ENCODE assay signal across 16 cellular contexts in the genomic region with DNA sequence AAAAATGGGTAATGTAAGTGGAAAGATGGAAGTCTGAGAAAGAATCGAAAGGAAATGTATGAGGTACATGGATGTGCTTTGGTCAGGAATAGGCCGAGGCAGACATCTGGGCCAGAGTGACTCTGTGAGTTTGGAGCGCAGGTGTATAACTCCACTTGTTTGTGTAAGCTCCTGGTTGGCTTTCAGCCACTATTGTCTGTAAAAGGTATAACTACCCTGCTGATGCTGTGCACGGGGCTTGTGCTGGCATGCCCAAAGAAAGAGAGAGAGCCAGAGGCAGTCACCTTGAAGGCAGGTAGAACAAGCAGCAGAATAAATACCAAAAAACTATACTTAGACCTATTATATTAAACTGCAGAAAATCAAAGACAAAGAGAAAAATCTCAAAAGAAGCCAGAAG. TPM values are rescaled to one million over a fixed set of nuclear protein-coding genes. Genes with fewer than 3 reads are reported as not detected.
DNase-seq lines count a peak whose midpoint lies in the region; ATAC-seq, FAIRE-seq and TF ChIP-seq lines count a peak whose summit lies in the region.
"Had no signal": no experiment of that assay in that cellular context is flagged by ENCODE, and none has a peak within 500 bp of the region (broad histone marks: within the 10 kb centered on the region; RNA-seq: fewer than 3 reads in every experiment).

No MANE protein-coding gene starts in this region.

- TF ChIP-seq CTCF in MCF 10A (IDR thresholded peaks at IDR 0.05; ENCODE audit: unreplicated experiment) (no peak), breast epithelium (IDR thresholded peaks at IDR 0.05) (no peak), H1 (IDR thresholded peaks at IDR 0.05; ENCODE audit: control extremely low read depth in 1 of 3, insufficient read depth in 1 of 3, low read depth in 1 of 3, low read length in 3 of 3) (no peak), right lobe of liver (IDR thresholded peaks at IDR 0.05) (no peak)

- intact Hi-C loops in MCF 10A (cut with micrococcal nuclease) (no loop called here), breast epithelium (cut with DNase I; ENCODE audit: low total_unique reads) (no loop called here), right lobe of liver (cut with DNase I) (no loop called here)

- BruUV-seq in MCF 10A (replicated peaks; lab: Mats Ljungman, UMichigan) = no TSS peak

- no peak overlapping the region for H2AK5ac ChIP-seq in H1 (ENCODE audit: low read depth, low read length)

- H2BK12ac ChIP-seq in H1 (ENCODE audit: low read depth, low read length) = no peak overlapping the region

- H4K20me1 ChIP-seq in H1 (replicated peaks in 1 of 2; ENCODE audit: control insufficient read depth in 1 of 2, insufficient read depth in 2 of 2, low read length in 2 of 2) = no peaks in the 10 kb centered on the region

- H3K36me3 Mint-ChIP-seq in MCF 10A (ENCODE audit: insufficient read depth, unreplicated experiment) = no peaks in the 10 kb centered on the region
- H3K36me3 Mint-ChIP-seq: CD8-positive, alpha-beta T cell had no signal

- no peak overlapping the region for H3K14ac ChIP-seq in H1 (ENCODE audit: insufficient read length)

- H2BK15ac ChIP-seq in H1 (ENCODE audit: low read length) = no peak overlapping the region

- H3K4ac ChIP-seq in H1 (replicated peaks; ENCODE audit: insufficient read length, low read depth, low read length) = no peak overlapping the region

- no peak overlapping the region for H4K91ac ChIP-seq in H1 (replicated peaks; ENCODE audit: insufficient read length, low read length)

- no peak overlapping the region for H3K23ac ChIP-seq in H1 (ENCODE audit: insufficient read length)

- no peak overlapping the region for H3K27ac Mint-ChIP-seq in MCF 10A (ENCODE audit: low read depth, unreplicated experiment)
- H3K27ac Mint-ChIP-seq: CD8-positive, alpha-beta T cell; T-helper 17 cell had no signal

- H3K4me3 ChIP-seq in breast epithelium (no peak overlapping the region), H1 (ENCODE audit: extremely low read depth in 1 of 4, insufficient read depth in 2 of 4, low read depth in 3 of 4, low read length in 4 of 4) (no peak overlapping the region), right lobe of liver (no peak overlapping the region)

- H3K9me3 ChIP-seq in breast epithelium (no peaks in the 10 kb centered on the region), H1 (ENCODE audit: insufficient read depth in 2 of 2, low read depth in 1 of 2, low read length in 1 of 2) (no peaks in the 10 kb centered on the region), right lobe of liver (no peaks in the 10 kb centered on the region)
- H3K9me3 ChIP-seq: BE2C had no signal

- CTCF ChIA-PET in MCF 10A (lab: Yijun Ruan, JAX) = interaction anchor here (0.7 kb wide), 1 partner anchor 146 kb away, joined by 3 read pairs; no protein-coding TSS in a partner anchor
- CTCF ChIA-PET in H1 (lab: Charles Lee; ENCODE audit: partially characterized antibody) = no interaction called here

- no peak overlapping the region for H4K8ac ChIP-seq in H1 (ENCODE audit: extremely low read depth, insufficient read depth, low read length)

- no peak overlapping the region for H2BK5ac ChIP-seq in H1 (ENCODE audit: low read depth, low read length)

- no peak overlapping the region for H3K27ac ChIP-seq in breast epithelium
- H3K27ac ChIP-seq in H1 (ENCODE audit: low read depth, low read length) = no peak overlapping the region
- no peak overlapping the region for H3K27ac ChIP-seq in right lobe of liver

- H2BK20ac ChIP-seq in H1 (ENCODE audit: low read length) = no peak overlapping the region

- WGBS in H1 (ENCODE audit: extremely low coverage in 1 of 2, insufficient coverage in 1 of 2, insufficient read length in 1 of 2, insufficient replicate concordance in 2 of 2, low coverage in 1 of 2, low lambda C conversion rate in 2 of 2, missing lambda C conversion rate in 1 of 2), 2 experiments = 82% methylated on average over 4 of the region's 4 CpGs; no CpG with 5 or more reads in 1 of the 2 experiments
- 94% methylated on average over 4 of the region's 4 CpGs for WGBS in right lobe of liver (ENCODE audit: insufficient coverage, low coverage, low lambda C conversion rate, missing lambda C conversion rate)

- no peak overlapping the region for H4K5ac ChIP-seq in H1 (ENCODE audit: insufficient read length, low read depth, low read length)

- peak overlapping the region; percentile 54 for H2BK120ac ChIP-seq in H1 (replicated peaks; ENCODE audit: low read depth, low read length)

- H3K79me2 ChIP-seq in H1 (ENCODE audit: control insufficient read depth in 1 of 2, insufficient read depth in 2 of 2, low read length in 2 of 2) = no peaks in the 10 kb centered on the region

- H3K27me3 ChIP-seq in breast epithelium = no peaks in the 10 kb centered on the region
- no peaks in the 10 kb centered on the region for H3K27me3 ChIP-seq in H1 (replicated peaks in 1 of 4; ENCODE audit: control insufficient read depth in 3 of 4, extremely low read depth in 1 of 4, insufficient read depth in 3 of 4, low read length in 3 of 4)
- no peaks in the 10 kb centered on the region for H3K27me3 ChIP-seq in right lobe of liver
- H3K27me3 ChIP-seq: BE2C had no signal

- no peaks in the 10 kb centered on the region for H3K4me1 Mint-ChIP-seq in MCF 10A (ENCODE audit: insufficient read depth, unreplicated experiment)

- TF ChIP-seq RAD21 in H1 (IDR thresholded peaks at IDR 0.05 in 1 of 2, conservative IDR thresholded peaks at IDR 0.05 in 1 of 2; ENCODE audit: low read depth in 2 of 2, low read length in 2 of 2) = no peak

- no peak for TF ChIP-seq POLR2A in breast epithelium (IDR thresholded peaks at IDR 0.05)
- TF ChIP-seq POLR2A in H1 (IDR thresholded peaks at IDR 0.05; ENCODE audit: control extremely low read depth in 1 of 2, low read depth in 2 of 2, low read length in 2 of 2) = no peak
- TF ChIP-seq POLR2A in right lobe of liver (IDR thresholded peaks at IDR 0.05) = no peak

- no peak overlapping the region for H3K4me2 ChIP-seq in H1 (ENCODE audit: insufficient read depth in 1 of 2, low read depth in 2 of 2, low read length in 2 of 2)

- no peaks in the 10 kb centered on the region for H3K27me3 Mint-ChIP-seq in MCF 10A (ENCODE audit: insufficient read depth, unreplicated experiment)
- H3K27me3 Mint-ChIP-seq: T-helper 17 cell had no signal

- FAIRE-seq in H1 (lab: Jason Lieb, UNC) = no peak
- FAIRE-seq: RCC 7860 had no signal

- DNase-seq in MCF 10A (ENCODE audit: unreplicated experiment) (peak; percentile 85), breast epithelium (ENCODE audit: low spot score in 2 of 2) (no peak), NCI-H510A (lab: John Stamatoyannopoulos, UW) (peak; percentile 37), H1 (ENCODE audit: low read depth in 1 of 2, low spot score in 2 of 2) (no peak), NCI-H2107 treated with DMSO at 0.1 percent for 48 hours (lab: John Stamatoyannopoulos, UW; ENCODE audit: unreplicated experiment) (no peak), right lobe of liver (no peak)
- DNase-seq in activated naive CD4-positive, alpha-beta T cell (lab: John Stamatoyannopoulos, UW) = no peak
- DNase-seq: BE2C; CD8-positive, alpha-beta T cell; EL; NCI-H1436; NCI-H774; SIG-M5; T-helper 17 cell had no signal

- H2AFZ ChIP-seq in H1 (ENCODE audit: low read length) = peak overlapping the region; percentile 37; the same call in 1 of the 2 replicates

- H3K23me2 ChIP-seq in H1 (ENCODE audit: low read depth, low read length) = no peaks in the 10 kb centered on the region

- no peak overlapping the region for H3K4me3 Mint-ChIP-seq in MCF 10A (ENCODE audit: unreplicated experiment)
- H3K4me3 Mint-ChIP-seq: CD8-positive, alpha-beta T cell; T-helper 17 cell had no signal

- H3K9ac ChIP-seq in H1 (replicated peaks in 1 of 4; ENCODE audit: extremely low read depth in 1 of 4, low read depth in 3 of 4, low read length in 3 of 4) = no peak overlapping the region

- H3K9me3 Mint-ChIP-seq in MCF 10A (ENCODE audit: unreplicated experiment) = peaks cover 18% of the 10 kb centered on the region

- H3K36me3 ChIP-seq in breast epithelium = no peaks in the 10 kb centered on the region
- no peaks in the 10 kb centered on the region for H3K36me3 ChIP-seq in H1 (ENCODE audit: control insufficient read depth in 2 of 4, insufficient read depth in 4 of 4, low read length in 3 of 4)
- no peaks in the 10 kb centered on the region for H3K36me3 ChIP-seq in right lobe of liver
- H3K36me3 ChIP-seq: BE2C had no signal

- H3K79me1 ChIP-seq in H1 (ENCODE audit: low read depth, low read length) = no peaks in the 10 kb centered on the region

- H3K56ac ChIP-seq in H1 (replicated peaks; ENCODE audit: insufficient read length, low read depth, low read length) = no peak overlapping the region

- no peak overlapping the region for H3K18ac ChIP-seq in H1 (ENCODE audit: extremely low read depth, low read length)

- POLR2A ChIA-PET in MCF 10A (lab: Yijun Ruan, JAX) = no interaction called here
- POLR2A ChIA-PET in H1 (lab: Charles Lee; ENCODE audit: partially characterized antibody) = no interaction called here

- no peak for ATAC-seq in right lobe of liver
- ATAC-seq: CD8-positive, alpha-beta T cell; HCT116; T-helper 17 cell had no signal

- H3K4me1 ChIP-seq in breast epithelium (no peaks in the 10 kb centered on the region), H1 (replicated peaks in 1 of 4; ENCODE audit: control insufficient read depth in 3 of 4, insufficient read depth in 4 of 4, low read length in 3 of 4) (no peaks in the 10 kb centered on the region), right lobe of liver (no peaks in the 10 kb centered on the region)

- no peak for TF ChIP-seq EP300 in H1 (IDR thresholded peaks at IDR 0.05; ENCODE audit: borderline replicate concordance in 1 of 2, low read depth in 2 of 2, low read length in 2 of 2)

TF ChIP-seq in H1, 55 proteins besides CTCF, POLR2A, EP300 and RAD21 (continues in another document):
- TF ChIP-seq SAP30 (IDR thresholded peaks at IDR 0.05; ENCODE audit: insufficient read depth, insufficient replicate concordance, low read length) = no peak

RNA-seq across cellular contexts. Expression of a gene that starts 32.7 kb away (rescaled TPM):
- total RNA-seq in MCF 10A (2022) (0.09 TPM in 1 of 2 replicates, not detected in the other), breast epithelium (1 to 10 TPM; 1.4 to 8.2 (median 6.2) TPM), right lobe of liver (1 to 10 TPM in 1 of 6 experiments, under 1 TPM in 5; 0.31 to 1.3 (median 0.79) TPM)
- not detected in 2 replicates for total RNA-seq in H1 (2021; fragmentation: NEBNext Ultra II Directional; extraction: Animal tissue kit (Norgen Biotek cat#: 25700))
- polyA plus RNA-seq in H1 (2011; rRNA removed) = 0.02 TPM in 1 of 2 replicates, not detected in the other
- polyA plus RNA-seq in H1 (2011; cell fraction: cytosol; rRNA removed) = 0.04 TPM
- not detected for polyA plus RNA-seq in H1 (2011; cell fraction: nucleus; rRNA removed)
- not detected in 4 replicates for polyA plus RNA-seq in H1 (2012, experiment 1 of 2)
- not detected for polyA plus RNA-seq in H1 (2012, experiment 2 of 2)
- 0.16 TPM for polyA plus RNA-seq in H1 (2013, experiment 1 of 2)
- polyA plus RNA-seq in H1 (2013, experiment 2 of 2) = 0.11 TPM
- 0.56 TPM in 1 of 2 replicates, not detected in the other for polyA minus RNA-seq in H1 (2011; rRNA and poly(A)+ RNA removed)
- not detected for polyA minus RNA-seq in H1 (2011; cell fraction: cytosol; rRNA and poly(A)+ RNA removed)
- 0.70 TPM for polyA minus RNA-seq in H1 (2011; cell fraction: nucleus; rRNA and poly(A)+ RNA removed)

Comparison
In these comparisons a context has a peak if more than half of its experiments do, and no peak if none do; other contexts are left out.
1. DNase-seq: peak in MCF 10A (single experiment) and NCI-H510A (single experiment); none in breast epithelium (0 of 2), H1 (0 of 2), NCI-H2107 treated with DMSO at 0.1 percent for 48 hours (single experiment), activated naive CD4-positive, alpha-beta T cell (0 of 4) and right lobe of liver (0 of 3).